In the genomic region with DNA sequence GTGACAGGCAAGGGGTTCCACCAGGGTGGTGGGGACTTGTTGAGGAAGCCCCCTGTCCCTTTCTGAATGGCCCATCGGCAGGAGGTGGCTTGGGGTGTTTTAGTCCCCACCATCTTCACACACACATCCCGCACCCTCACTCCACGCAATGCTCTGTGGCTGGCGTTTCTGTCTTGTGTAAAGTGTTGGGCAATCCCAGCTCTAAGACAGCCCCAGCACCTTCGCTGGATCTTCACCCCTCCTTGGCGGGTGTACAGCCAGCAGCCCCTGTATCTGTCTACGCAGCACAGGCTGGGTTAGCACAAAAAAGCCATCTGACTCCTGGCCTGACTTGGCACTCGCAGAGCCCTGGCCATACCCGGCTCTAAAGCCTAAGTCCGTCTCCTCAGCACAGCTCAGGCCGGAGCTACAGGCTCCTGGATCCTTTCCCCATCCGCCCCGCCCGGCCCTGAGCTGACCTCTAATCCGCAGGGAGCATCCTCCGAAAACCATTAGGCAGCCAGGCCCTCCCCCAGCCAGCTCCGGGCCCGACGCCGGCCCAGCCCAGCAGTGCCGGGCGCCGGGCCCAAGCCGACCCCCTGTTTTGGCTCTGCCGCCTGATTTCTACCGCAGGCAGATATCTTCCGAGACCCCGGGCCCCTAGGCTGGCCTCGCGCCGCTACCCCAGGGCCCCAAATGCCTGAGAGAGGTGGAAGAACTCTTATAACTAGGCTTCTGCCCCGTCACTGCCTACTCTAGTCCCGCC, we compare ENCODE assay signal across 1 cellular context.
A peak's percentile ranks its signal among the peaks of the same experiment; 100 is the strongest.
TF ChIP-seq lines count a peak whose summit lies in the region.

No MANE protein-coding gene starts in this region.

TF ChIP-seq in GM12878, 131 proteins besides CTCF, POLR2A, EP300 and RAD21:
- TF ChIP-seq SUZ12 (IDR thresholded peaks at IDR 0.05; ENCODE audit: unreplicated experiment) (peak; percentile 49), JUNB (IDR thresholded peaks at IDR 0.05) (no peak)
